In genomic region chr2:1813371-1813770, GRCh38 we compare ENCODE assay signal across 25 cellular contexts.
"Had no signal": no experiment of that assay in that cellular context is flagged by ENCODE, and none has a peak within 500 bp of the region (broad histone marks: within the 10 kb centered on the region; RNA-seq: fewer than 3 reads in every experiment).

No MANE protein-coding gene starts in this region.

- H3K4me1 ChIP-seq: lower lobe of right lung, upper lobe of right lung had no signal

- H3K36me3 ChIP-seq: left lung, lower lobe of right lung, ovary, prostate gland, stomach, thyroid gland, transverse colon, upper lobe of right lung had no signal

- H3K27ac ChIP-seq: left lung, lower lobe of right lung, ovary, prostate gland, skin epidermis, stomach, testis, thyroid gland, transverse colon, upper lobe of right lung had no signal

- H3K36me3 Mint-ChIP-seq: naive thymus-derived CD8-positive, alpha-beta T cell; stimulated activated naive B cell treated with anti-CD40 and anti-IgM and Interleukin-4, amounts not matched to agents 10 μg/mL and 1 μg/mL and 100 μg/mL, for 72 hours had no signal

- H3K27ac Mint-ChIP-seq: nephron; stimulated activated naive B cell treated with anti-CD40 and anti-IgM and Interleukin-4, amounts not matched to agents 10 μg/mL and 1 μg/mL and 100 μg/mL, for 72 hours had no signal

- ATAC-seq: left colon; left lung; lower lobe of right lung; naive thymus-derived CD8-positive, alpha-beta T cell; right cardiac atrium; sciatic nerve; stimulated activated naive B cell treated with anti-CD40 and anti-IgM and Interleukin-4, amounts not matched to agents 10 μg/mL and 1 μg/mL and 100 μg/mL, for 72 hours; stimulated activated naive CD8-positive, alpha-beta T cell treated with anti-CD3 and anti-CD28 coated beads, Interleukin-15, Interleukin-2, amounts not matched to agents 100 U/mL and 50 U/mL, for 24 hours; upper lobe of right lung had no signal

- H3K4me3 Mint-ChIP-seq: naive thymus-derived CD8-positive, alpha-beta T cell; nephron; stimulated activated naive B cell treated with anti-CD40 and anti-IgM and Interleukin-4, amounts not matched to agents 10 μg/mL and 1 μg/mL and 100 μg/mL, for 72 hours had no signal

- DNase-seq: hippocampal formation; left colon; lower lobe of right lung; mammary epithelial cell; mesenchymal stem cell; ovary; retina; stimulated activated CD4-positive, alpha-beta T cell treated with anti-CD3 and anti-CD28 coated beads, Interleukin-12 subunit alpha, Interleukin-12 subunit beta, amount 100 ng/mL, for 4 hours; stimulated activated CD4-positive, alpha-beta T cell treated with anti-CD3 and anti-CD28 coated beads, Interleukin-15, amount 100 ng/mL, for 24 hours; stimulated activated CD4-positive, alpha-beta T cell treated with anti-CD3 and anti-CD28 coated beads, Interleukin-2, amount 100 ng/mL, for 24 hours; stimulated activated CD4-positive, alpha-beta T cell treated with anti-CD3 and anti-CD28 coated beads, Interleukin-4, amount 100 ng/mL, for 1 hour; stimulated activated naive B cell treated with anti-CD40 and anti-IgM and Interleukin-4, amounts not matched to agents 10 μg/mL and 1 μg/mL and 100 μg/mL, for 72 hours; stimulated activated naive CD8-positive, alpha-beta T cell treated with anti-CD3 and anti-CD28 coated beads, Interleukin-15, Interleukin-2, amounts not matched to agents 100 U/mL and 50 U/mL, for 24 hours; stomach; testis; transverse colon; upper lobe of right lung had no signal

- H3K9me3 ChIP-seq: left lung, lower lobe of right lung, ovary, prostate gland, stomach, testis, thyroid gland, transverse colon, upper lobe of right lung had no signal

- H3K4me3 ChIP-seq: left lung, lower lobe of right lung, ovary, prostate gland, skin epidermis, stomach, testis, thyroid gland, transverse colon, upper lobe of right lung had no signal

- H3K27me3 ChIP-seq: ovary, testis, thyroid gland, transverse colon, upper lobe of right lung had no signal

- H3K9me3 Mint-ChIP-seq: naive thymus-derived CD8-positive, alpha-beta T cell; nephron; stimulated activated naive B cell treated with anti-CD40 and anti-IgM and Interleukin-4, amounts not matched to agents 10 μg/mL and 1 μg/mL and 100 μg/mL, for 72 hours had no signal
